ENCODE assay signal across 19 cellular contexts in genomic region chr1:46422261-46422871, GRCh38. TPM values are rescaled to one million over a fixed set of nuclear protein-coding genes. Genes with fewer than 3 reads are reported as not detected.
DNase-seq lines count a peak whose midpoint lies in the region; ATAC-seq and TF ChIP-seq lines count a peak whose summit lies in the region.
"Had no signal": no experiment of that assay in that cellular context is flagged by ENCODE, and none has a peak within 500 bp of the region (broad histone marks: within the 10 kb centered on the region; RNA-seq: fewer than 3 reads in every experiment).

No MANE protein-coding gene starts in this region.

- H3K27ac ChIP-seq in CD4-positive, CD25-positive, alpha-beta regulatory T cell (ENCODE audit: insufficient read depth, low read length, poor library complexity, severe bottlenecking): no peak overlapping the region
- H3K27ac ChIP-seq: 22Rv1, KMS-11 had no signal

- H3K36me3 ChIP-seq in CD4-positive, CD25-positive, alpha-beta regulatory T cell (ENCODE audit: control insufficient read depth, insufficient read depth, low read length): no peaks in the 10 kb centered on the region

- DNase-seq in activated CD4-positive, alpha-beta T cell treated with anti-CD3 and anti-CD28 coated beads, Interleukin-2, amount 10 ng/mL, durations not matched to agents 7 days and 5 days: no peak
- DNase-seq in activated CD4-positive, alpha-beta T cell treated with anti-CD3 and anti-CD28 coated beads, Interleukin-2, amount 50 U/mL, for 48 hours: no peak
- no peak for DNase-seq in CD4-positive, CD25-positive, alpha-beta regulatory T cell
- no peak for DNase-seq in WTC11 (ENCODE audit: low spot score)
- DNase-seq in central memory CD8-positive, alpha-beta T cell (ENCODE audit: low spot score in 2 of 2): no peak
- no peak for DNase-seq in NCI-H2107 treated with DMSO at 0.1 percent for 48 hours (lab: John Stamatoyannopoulos, UW; ENCODE audit: unreplicated experiment)
- no peak for DNase-seq in immature natural killer cell
- DNase-seq: Calu3, GF-D8, MV-4-11, NCI-H1694 treated with DMSO at 0.1 percent for 48 hours, NCI-H510A, NCI-H774, SHP77 had no signal

- no peak overlapping the region for H3K4me3 ChIP-seq in CD4-positive, CD25-positive, alpha-beta regulatory T cell (ENCODE audit: low read depth, low read length)
- H3K4me3 ChIP-seq: GM23338 had no signal

- peaks cover 2% of the 10 kb centered on the region for H3K27me3 ChIP-seq in CD4-positive, CD25-positive, alpha-beta regulatory T cell (ENCODE audit: control insufficient read depth, insufficient read depth, low read length)

- no peaks in the 10 kb centered on the region for H3K9me3 ChIP-seq in CD4-positive, CD25-positive, alpha-beta regulatory T cell (ENCODE audit: control insufficient read depth in 2 of 2, low read length in 2 of 2)

- CTCF ChIA-PET in activated CD4-positive, alpha-beta T cell treated with anti-CD3 and anti-CD28 coated beads, Interleukin-2, amount 10 ng/mL, durations not matched to agents 7 days and 5 days (lab: Charles Lee): interaction anchor here (0.7 to 2.0 kb wide), 3 partner anchors 9 to 106 kb away, joined by 3 to 5 read pairs (median 4); no protein-coding TSS in a partner anchor
- CTCF ChIA-PET in WTC11 (lab: Charles Lee): interaction anchor here (1.1 to 2.3 kb wide), 5 partner anchors 9 to 24 kb away, joined by 4 to 11 read pairs (median 8); no protein-coding TSS in a partner anchor

- no peak overlapping the region for H3K4me3 Mint-ChIP-seq in activated CD4-positive, alpha-beta T cell treated with anti-CD3 and anti-CD28 coated beads, Interleukin-2, amount 10 ng/mL, durations not matched to agents 7 days and 5 days
- peak overlapping the region in 2 of 4 donors; percentile 31 to 57 for H3K4me3 Mint-ChIP-seq in CD4-positive, CD25-positive, alpha-beta regulatory T cell
- H3K4me3 Mint-ChIP-seq in WTC11 (no peak overlapping the region), immature natural killer cell (peak overlapping the region in 1 of 5 donors; percentile 33)
- H3K4me3 Mint-ChIP-seq in central memory CD8-positive, alpha-beta T cell: peak overlapping the region; percentile 21
- H3K4me3 Mint-ChIP-seq: GM23338 had no signal

- no peak for TF ChIP-seq CTCF in WTC11 (IDR thresholded peaks at IDR 0.05)

- peaks cover 7% of the 10 kb centered on the region for H3K4me1 Mint-ChIP-seq in activated CD4-positive, alpha-beta T cell treated with anti-CD3 and anti-CD28 coated beads, Interleukin-2, amount 10 ng/mL, durations not matched to agents 7 days and 5 days
- H3K4me1 Mint-ChIP-seq in CD4-positive, CD25-positive, alpha-beta regulatory T cell: peaks cover 0 to 4% (median 2%) of the 10 kb centered on the region in 4 donors
- H3K4me1 Mint-ChIP-seq in WTC11: no peaks in the 10 kb centered on the region
- H3K4me1 Mint-ChIP-seq in central memory CD8-positive, alpha-beta T cell: peaks cover 11% of the 10 kb centered on the region
- no peaks in the 10 kb centered on the region for H3K4me1 Mint-ChIP-seq in immature natural killer cell
- H3K4me1 Mint-ChIP-seq: GM23338 had no signal

- POLR2A ChIA-PET in activated CD4-positive, alpha-beta T cell treated with anti-CD3 and anti-CD28 coated beads, Interleukin-2, amount 10 ng/mL, durations not matched to agents 7 days and 5 days (lab: Charles Lee): no interaction called here
- POLR2A ChIA-PET in WTC11 (lab: Charles Lee): interaction anchor here (1.1 kb wide), 1 partner anchor 67 kb away, joined by 3 read pairs; no protein-coding TSS in a partner anchor

- H3K27ac Mint-ChIP-seq in activated CD4-positive, alpha-beta T cell treated with anti-CD3 and anti-CD28 coated beads, Interleukin-2, amount 10 ng/mL, durations not matched to agents 7 days and 5 days: peak overlapping the region; percentile 78
- peak overlapping the region in 2 of 3 donors; percentile 42 to 52 for H3K27ac Mint-ChIP-seq in CD4-positive, CD25-positive, alpha-beta regulatory T cell
- H3K27ac Mint-ChIP-seq in WTC11 (no peak overlapping the region), immature natural killer cell (peak overlapping the region in 2 of 6 donors; percentile 20 to 55)
- peak overlapping the region; percentile 63 for H3K27ac Mint-ChIP-seq in central memory CD8-positive, alpha-beta T cell (ENCODE audit: low read depth)
- H3K27ac Mint-ChIP-seq: CD14-positive monocyte, GM23338 had no signal

- H3K27me3 Mint-ChIP-seq in activated CD4-positive, alpha-beta T cell treated with anti-CD3 and anti-CD28 coated beads, Interleukin-2, amount 10 ng/mL, durations not matched to agents 7 days and 5 days: peaks cover 5% of the 10 kb centered on the region
- H3K27me3 Mint-ChIP-seq in CD4-positive, CD25-positive, alpha-beta regulatory T cell: peaks cover 13% of the 10 kb centered on the region
- H3K27me3 Mint-ChIP-seq in WTC11 (ENCODE audit: low read depth) (peaks cover 10% of the 10 kb centered on the region; the same call in 1 of the 2 replicates), immature natural killer cell (ENCODE audit: low read depth in 3 of 3) (peaks cover 0 to 9% (median 3%) of the 10 kb centered on the region in 3 donors)
- peaks cover 48% of the 10 kb centered on the region for H3K27me3 Mint-ChIP-seq in central memory CD8-positive, alpha-beta T cell

- H3K9me3 Mint-ChIP-seq in activated CD4-positive, alpha-beta T cell treated with anti-CD3 and anti-CD28 coated beads, Interleukin-2, amount 10 ng/mL, durations not matched to agents 7 days and 5 days: no peaks in the 10 kb centered on the region
- peaks cover 0 to 2% (median 0%) of the 10 kb centered on the region in 7 donors for H3K9me3 Mint-ChIP-seq in CD4-positive, CD25-positive, alpha-beta regulatory T cell
- H3K9me3 Mint-ChIP-seq in WTC11 (no peaks in the 10 kb centered on the region), immature natural killer cell (no peaks in the 10 kb centered on the region)
- no peaks in the 10 kb centered on the region for H3K9me3 Mint-ChIP-seq in central memory CD8-positive, alpha-beta T cell
- H3K9me3 Mint-ChIP-seq: CD14-positive monocyte, GM23338 had no signal

- H3K4me1 ChIP-seq in CD4-positive, CD25-positive, alpha-beta regulatory T cell (ENCODE audit: control insufficient read depth, insufficient read depth, low read length, poor library complexity, severe bottlenecking): no peaks in the 10 kb centered on the region

- H3K36me3 Mint-ChIP-seq in activated CD4-positive, alpha-beta T cell treated with anti-CD3 and anti-CD28 coated beads, Interleukin-2, amount 10 ng/mL, durations not matched to agents 7 days and 5 days (ENCODE audit: low read depth): no peaks in the 10 kb centered on the region
- no peaks in the 10 kb centered on the region for H3K36me3 Mint-ChIP-seq in CD4-positive, CD25-positive, alpha-beta regulatory T cell
- H3K36me3 Mint-ChIP-seq in WTC11 (no peaks in the 10 kb centered on the region), immature natural killer cell (no peaks in the 10 kb centered on the region)
- H3K36me3 Mint-ChIP-seq in central memory CD8-positive, alpha-beta T cell (ENCODE audit: insufficient read depth): peaks cover 8% of the 10 kb centered on the region

- no peak for ATAC-seq in CD4-positive, CD25-positive, alpha-beta regulatory T cell (ENCODE audit: low read depth in 2 of 2)
- ATAC-seq in WTC11 (no peak), GM21737 (IDR thresholded peaks at IDR 0.05; ENCODE audit: unreplicated experiment) (no peak)
- peak; percentile 32 for ATAC-seq in central memory CD8-positive, alpha-beta T cell (replicated peaks; ENCODE audit: extremely low read depth, poor library complexity, severe bottlenecking)
- ATAC-seq: GM23338 had no signal

TF ChIP-seq in WTC11, 78 proteins besides CTCF, POLR2A, EP300 and RAD21 (continues in another document):
- no peak for TF ChIP-seq ESRRA (CRISPR knock-in tag; IDR thresholded peaks at IDR 0.05; ENCODE audit: borderline replicate concordance)
- no peak for TF ChIP-seq CREB1 (CRISPR knock-in tag; IDR thresholded peaks at IDR 0.05)
- TF ChIP-seq, protein P1, sequence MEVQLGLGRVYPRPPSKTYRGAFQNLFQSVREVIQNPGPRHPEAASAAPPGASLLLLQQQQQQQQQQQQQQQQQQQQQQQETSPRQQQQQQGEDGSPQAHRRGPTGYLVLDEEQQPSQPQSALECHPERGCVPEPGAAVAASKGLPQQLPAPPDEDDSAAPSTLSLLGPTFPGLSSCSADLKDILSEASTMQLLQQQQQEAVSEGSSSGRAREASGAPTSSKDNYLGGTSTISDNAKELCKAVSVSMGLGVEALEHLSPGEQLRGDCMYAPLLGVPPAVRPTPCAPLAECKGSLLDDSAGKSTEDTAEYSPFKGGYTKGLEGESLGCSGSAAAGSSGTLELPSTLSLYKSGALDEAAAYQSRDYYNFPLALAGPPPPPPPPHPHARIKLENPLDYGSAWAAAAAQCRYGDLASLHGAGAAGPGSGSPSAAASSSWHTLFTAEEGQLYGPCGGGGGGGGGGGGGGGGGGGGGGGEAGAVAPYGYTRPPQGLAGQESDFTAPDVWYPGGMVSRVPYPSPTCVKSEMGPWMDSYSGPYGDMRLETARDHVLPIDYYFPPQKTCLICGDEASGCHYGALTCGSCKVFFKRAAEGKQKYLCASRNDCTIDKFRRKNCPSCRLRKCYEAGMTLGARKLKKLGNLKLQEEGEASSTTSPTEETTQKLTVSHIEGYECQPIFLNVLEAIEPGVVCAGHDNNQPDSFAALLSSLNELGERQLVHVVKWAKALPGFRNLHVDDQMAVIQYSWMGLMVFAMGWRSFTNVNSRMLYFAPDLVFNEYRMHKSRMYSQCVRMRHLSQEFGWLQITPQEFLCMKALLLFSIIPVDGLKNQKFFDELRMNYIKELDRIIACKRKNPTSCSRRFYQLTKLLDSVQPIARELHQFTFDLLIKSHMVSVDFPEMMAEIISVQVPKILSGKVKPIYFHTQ (CRISPR knock-in tag; IDR thresholded peaks at IDR 0.05): no peak

RNA-seq across cellular contexts. Expression of gene FAAH, which starts 28.2 kb away (rescaled TPM):
- total RNA-seq in activated CD4-positive, alpha-beta T cell treated with anti-CD3 and anti-CD28 coated beads, Interleukin-2, amount 10 ng/mL, durations not matched to agents 7 days and 5 days: 1 to 10 TPM; 6.1 to 7.6 TPM
- total RNA-seq in CD4-positive, CD25-positive, alpha-beta regulatory T cell: 7.3 TPM
- polyA plus RNA-seq in CD4-positive, CD25-positive, alpha-beta regulatory T cell: 1 to 10 TPM in 3 of 4 donors, under 1 TPM in 1; 0.86 to 2.2 (median 1.6) TPM
- 26.4 to 38.6 TPM (median 28.1 TPM) in 3 replicates for total RNA-seq in WTC11 (2021)
- 1 to 10 TPM; 1.8 to 2.8 (median 2.1) TPM for polyA plus RNA-seq in immature natural killer cell
